In genomic region chr14:31705731-31706130, GRCh38 we compare ENCODE assay signal across 1 cellular context.
TF ChIP-seq lines count a peak whose summit lies in the region.

No MANE protein-coding gene starts in this region.

TF ChIP-seq in HepG2, 621 proteins besides CTCF, POLR2A, EP300 and RAD21 (continued from another document):
- TF ChIP-seq ZNF687 (CRISPR knock-in tag; IDR thresholded peaks at IDR 0.05) = peak; percentile 24; the same call in 1 of the 2 replicates
- TF ChIP-seq ATF7 (IDR thresholded peaks at IDR 0.05) = no peak
- TF ChIP-seq ATF7 (CRISPR knock-in tag; IDR thresholded peaks at IDR 0.05) = no peak
- no peak for TF ChIP-seq TEAD2 (CRISPR knock-in tag; IDR thresholded peaks at IDR 0.05)
- TF ChIP-seq NFYC (CRISPR knock-in tag; IDR thresholded peaks at IDR 0.05) = no peak
- no peak for TF ChIP-seq KAT7 (CRISPR knock-in tag; IDR thresholded peaks at IDR 0.05; ENCODE audit: borderline replicate concordance)
- no peak for TF ChIP-seq PHF20 (CRISPR knock-in tag; IDR thresholded peaks at IDR 0.05)
